17 cellular contexts compared by ENCODE assay signal in genomic region chr13:23450340-23451046, GRCh38. TPM values are rescaled to one million over a fixed set of nuclear protein-coding genes. Genes with fewer than 3 reads are reported as not detected.
A peak's percentile ranks its signal among the peaks of the same experiment; 100 is the strongest.
DNase-seq lines count a peak whose midpoint lies in the region; ATAC-seq and TF ChIP-seq lines count a peak whose summit lies in the region.
"Had no signal": no experiment of that assay in that cellular context is flagged by ENCODE, and none has a peak within 500 bp of the region (broad histone marks: within the 10 kb centered on the region; RNA-seq: fewer than 3 reads in every experiment).

No MANE protein-coding gene starts in this region.

- TF ChIP-seq CTCF in H9 (conservative IDR thresholded peaks at IDR 0.05) (no peak), neural crest cell (conservative IDR thresholded peaks at IDR 0.05) (no peak), upper lobe of right lung (IDR thresholded peaks at IDR 0.05) (no peak)

- intact Hi-C loops in upper lobe of right lung (cut with DNase I) = no loop called here

- no peaks in the 10 kb centered on the region for H3K27me3 ChIP-seq in H9 (ENCODE audit: insufficient read depth, low read length)
- H3K27me3 ChIP-seq in upper lobe of right lung = no peaks in the 10 kb centered on the region
- H3K27me3 ChIP-seq: body of pancreas, sigmoid colon, suprapubic skin had no signal

- H3K4me1 ChIP-seq in H9 (ENCODE audit: insufficient read depth, low read length) (peaks cover 6% of the 10 kb centered on the region; the same call in 1 of the 2 replicates), upper lobe of right lung (no peaks in the 10 kb centered on the region)
- H3K4me1 ChIP-seq: body of pancreas, sigmoid colon had no signal

- H3K4me3 Mint-ChIP-seq in H9 (peak overlapping the region in 1 of 2 experiments; percentile 43; a peak in 2 of 5 replicates), neural crest cell (peak overlapping the region; percentile 73)

- peak overlapping the region; percentile 4 to 82 (median 28); a peak in 5 of 7 replicates for H3K27ac Mint-ChIP-seq in H9
- peak overlapping the region; percentile 92 for H3K27ac Mint-ChIP-seq in neural crest cell (ENCODE audit: unreplicated experiment)

- H3K27ac ChIP-seq in H9 (ENCODE audit: insufficient read length, low read depth, low read length) (no peak overlapping the region), upper lobe of right lung (no peak overlapping the region)
- H3K27ac ChIP-seq: body of pancreas, C4-2B, KMS-11, sigmoid colon, suprapubic skin had no signal

- no peak overlapping the region for H3K9ac ChIP-seq in H9 (ENCODE audit: extremely low read depth, insufficient read length, low read length)
- H3K9ac ChIP-seq: KMS-11 had no signal

- H2BK15ac ChIP-seq in H9 (ENCODE audit: low read depth, low read length) = no peak overlapping the region

- no peaks in the 10 kb centered on the region for H4K20me1 ChIP-seq in H9 (ENCODE audit: control insufficient read depth, insufficient read depth, insufficient read length)

- ATAC-seq in esophagus mucosa (no peak), upper lobe of right lung (no peak), left lobe of liver (no peak)
- ATAC-seq: body of pancreas had no signal

- H3K36me3 Mint-ChIP-seq in H9 (ENCODE audit: insufficient read depth in 1 of 3, low read depth in 3 of 3) (no peaks in the 10 kb centered on the region; a peak in 1 of 7 replicates), neural crest cell (ENCODE audit: low read depth) (no peaks in the 10 kb centered on the region)

- WGBS in H9 (ENCODE audit: extremely low coverage, insufficient read length, low lambda C conversion rate) = no CpG with 5 or more reads among the region's 8 CpGs

- no peak overlapping the region for H4K8ac ChIP-seq in H9 (replicated peaks; ENCODE audit: insufficient read length, low read depth, low read length)

- H3K27me3 Mint-ChIP-seq in H9 (ENCODE audit: low read depth) = peaks cover 1% of the 10 kb centered on the region; the same call in 1 of the 2 replicates
- no peaks in the 10 kb centered on the region for H3K27me3 Mint-ChIP-seq in neural crest cell (ENCODE audit: low read depth)

- no peak overlapping the region for H3K14ac ChIP-seq in H9 (ENCODE audit: insufficient read depth, low read length)

- H3T11ph ChIP-seq in H9 (ENCODE audit: low read length) = no peak overlapping the region

- H3K9me3 ChIP-seq in H9 (ENCODE audit: control insufficient read depth, low read depth, low read length) (no peaks in the 10 kb centered on the region), upper lobe of right lung (no peaks in the 10 kb centered on the region)
- H3K9me3 ChIP-seq: body of pancreas, sigmoid colon, suprapubic skin had no signal

- no peak overlapping the region for H3K4me2 ChIP-seq in H9 (ENCODE audit: insufficient read depth, insufficient read length, low read length)
- H3K4me2 ChIP-seq: KMS-11 had no signal

- H2AFZ ChIP-seq in H9 (ENCODE audit: low read length) = no peak overlapping the region

- no peak overlapping the region for H3K56ac ChIP-seq in H9 (ENCODE audit: insufficient read length, low read depth, low read length)

- H3K79me1 ChIP-seq in H9 (ENCODE audit: insufficient read depth, low read depth, low read length, poor library complexity, severe bottlenecking) = no peaks in the 10 kb centered on the region

- H3K4me3 ChIP-seq in upper lobe of right lung = no peak overlapping the region
- H3K4me3 ChIP-seq: body of pancreas, sigmoid colon, suprapubic skin had no signal

- H3K18ac ChIP-seq in H9 (ENCODE audit: insufficient read length, low read depth, low read length) = no peak overlapping the region

- peaks cover 3% of the 10 kb centered on the region for H3K23me2 ChIP-seq in H9 (ENCODE audit: insufficient read length, low read depth, low read length, poor library complexity, severe bottlenecking)

- no peaks in the 10 kb centered on the region for H3K36me3 ChIP-seq in upper lobe of right lung
- H3K36me3 ChIP-seq: sigmoid colon, suprapubic skin had no signal

- no peak overlapping the region for H3K23ac ChIP-seq in H9 (ENCODE audit: insufficient read length, low read depth, low read length)

- H2BK120ac ChIP-seq in H9 (ENCODE audit: low read depth, low read length, poor library complexity, severe bottlenecking) = no peak overlapping the region

- no peak overlapping the region for H2BK5ac ChIP-seq in H9 (ENCODE audit: insufficient read length, low read length)

- H4K91ac ChIP-seq in H9 (ENCODE audit: insufficient read length, low read depth, low read length) = no peak overlapping the region

- H4K5ac ChIP-seq in H9 (ENCODE audit: insufficient read length, low read depth, low read length) = no peak overlapping the region

- peaks cover 39 to 47% of the 10 kb centered on the region in 2 experiments for H3K4me1 Mint-ChIP-seq in H9
- peaks cover 40% of the 10 kb centered on the region for H3K4me1 Mint-ChIP-seq in neural crest cell

- H2BK12ac ChIP-seq in H9 (ENCODE audit: insufficient read length, low read depth, low read length) = no peak overlapping the region

- DNase-seq in H9 (no peak), NCI-H1417 (lab: John Stamatoyannopoulos, UW) (peak; percentile 20 to 85 (median 56)), RPMI8226 (peak; percentile 62), neural crest cell (ENCODE audit: low read depth, low spot score) (no peak), upper lobe of right lung (no peak), left lobe of liver (ENCODE audit: low spot score) (no peak), T-helper 9 cell (no peak)
- DNase-seq: activated CD4-positive, alpha-beta T cell treated with anti-CD3 and anti-CD28 coated beads, Interleukin-2, amount 50 U/mL, for 48 hours; activated effector memory CD4-positive, alpha-beta T cell treated with anti-CD3 and anti-CD28 coated beads, Interleukin-2, amount 50 U/mL, for 16 hours; body of pancreas; kidney; sigmoid colon; T-helper 2 cell had no signal

- H2AK5ac ChIP-seq in H9 (ENCODE audit: insufficient read length, low read length) = no peak overlapping the region

- H3K9me3 Mint-ChIP-seq in H9 = peaks cover 2 to 7% of the 10 kb centered on the region in 2 experiments; a peak in 3 of 5 replicates
- H3K9me3 Mint-ChIP-seq in neural crest cell = no peaks in the 10 kb centered on the region

- H3K4ac ChIP-seq in H9 (ENCODE audit: low read depth, low read length) = no peak overlapping the region

- no peak overlapping the region for H2BK20ac ChIP-seq in H9 (ENCODE audit: low read depth, low read length, poor library complexity, severe bottlenecking)

- no peaks in the 10 kb centered on the region for H3K79me2 ChIP-seq in H9 (ENCODE audit: insufficient read depth, low read length)

RNA-seq across cellular contexts. Expression of gene SACS, which starts 17.0 kb away (rescaled TPM):
- total RNA-seq in H9 (2021) (47.8 and 53.0 TPM in 2 replicates), neural crest cell (75.4 and 80.5 TPM in 2 replicates), esophagus mucosa (6.7 TPM), upper lobe of right lung (7.0 TPM), left lobe of liver (2.0 TPM)

Comparison
In these comparisons a context has a peak if more than half of its experiments do, and no peak if none do; other contexts are left out.
1. DNase-seq: peak in NCI-H1417 (3 of 3) and RPMI8226 (single experiment); none in H9 (single experiment), neural crest cell (single experiment), upper lobe of right lung (single experiment), left lobe of liver (single experiment) and T-helper 9 cell (single experiment).